ENCODE assay signal across 8 cellular contexts in genomic region chr18:54209471-54210180, GRCh38. TPM values are rescaled to one million over a fixed set of nuclear protein-coding genes. Genes with fewer than 3 reads are reported as not detected.
DNase-seq lines count a peak whose midpoint lies in the region; ATAC-seq and TF ChIP-seq lines count a peak whose summit lies in the region.

No MANE protein-coding gene starts in this region.

- peaks cover 87% of the 10 kb centered on the region for H4K20me1 ChIP-seq in OCI-LY3 (ENCODE audit: insufficient read depth, low read length)

- DNase-seq in NCI-H2171 treated with DMSO at 0.1 percent for 48 hours (lab: John Stamatoyannopoulos, UW) (peak; percentile 41), NCI-H2171 (lab: John Stamatoyannopoulos, UW) (no peak), LoVo (ENCODE audit: low spot score) (no peak), dorsolateral prefrontal cortex (no peak)
- DNase-seq in natural killer cell treated with Interleukin-12 subunit alpha and Interleukin-12 subunit beta and Interleukin-15 and Interleukin-18, amount 100 ng/mL, for 72 hours (ENCODE audit: low spot score) = no peak
- no peak for DNase-seq in stimulated activated CD4-positive, alpha-beta T cell treated with anti-CD3 and anti-CD28 coated beads, Interleukin-4, amount 100 ng/mL, for 4 hours

- H3K9me3 Mint-ChIP-seq in natural killer cell treated with Interleukin-12 subunit alpha and Interleukin-12 subunit beta and Interleukin-15 and Interleukin-18, amount 100 ng/mL, for 72 hours = no peaks in the 10 kb centered on the region

- POLR2A ChIA-PET in HEK293 (lab: Yijun Ruan, JAX) = no interaction called here

- peaks cover 94% of the 10 kb centered on the region for H3K79me2 ChIP-seq in OCI-LY3 (ENCODE audit: low read length)

- peak overlapping the region; percentile 86 to 92 for H3K27ac Mint-ChIP-seq in natural killer cell treated with Interleukin-12 subunit alpha and Interleukin-12 subunit beta and Interleukin-15 and Interleukin-18, amount 100 ng/mL, for 72 hours

- H3K9me3 ChIP-seq in HEK293 (ENCODE audit: control insufficient read depth, insufficient read depth, low read depth, low read length) (no peaks in the 10 kb centered on the region), OCI-LY3 (ENCODE audit: insufficient read depth, low read length) (no peaks in the 10 kb centered on the region)

- peak overlapping the region; percentile 83 for H3K4me2 ChIP-seq in OCI-LY3 (ENCODE audit: low read length)

- peak; percentile 81 to 84 for ATAC-seq in natural killer cell treated with Interleukin-12 subunit alpha and Interleukin-12 subunit beta and Interleukin-15 and Interleukin-18, amount 100 ng/mL, for 72 hours

- TF ChIP-seq CTCF in HEK293 (tag by site-specific recombination; IDR thresholded peaks at IDR 0.05) (no peak), OCI-LY3 (IDR thresholded peaks at IDR 0.05; ENCODE audit: low read depth, low read length) (no peak), dorsolateral prefrontal cortex (IDR thresholded peaks at IDR 0.05 in 54 of 56, conservative IDR thresholded peaks at IDR 0.05 in 2 of 56; ENCODE audit: low read depth in 1 of 56, partially characterized antibody in 56 of 56) (no peak)

- peak overlapping the region; percentile 38 for H3K4me3 Mint-ChIP-seq in natural killer cell treated with Interleukin-12 subunit alpha and Interleukin-12 subunit beta and Interleukin-15 and Interleukin-18, amount 100 ng/mL, for 72 hours

- H3K9ac ChIP-seq in OCI-LY3 (ENCODE audit: low read length) = peak overlapping the region; percentile 53

- intact Hi-C loops in dorsolateral prefrontal cortex (cut with DNase I) = no loop called here

- no peak overlapping the region for H3K4me3 ChIP-seq in HEK293 (ENCODE audit: low read depth, low read length)
- peak overlapping the region; percentile 66 for H3K4me3 ChIP-seq in OCI-LY3 (ENCODE audit: low read length)
- H3K4me3 ChIP-seq in dorsolateral prefrontal cortex = no peak overlapping the region

- no peak overlapping the region for H3K27ac ChIP-seq in HEK293 (ENCODE audit: extremely low read depth, low read depth, low read length)
- peak overlapping the region; percentile 78 for H3K27ac ChIP-seq in OCI-LY3 (ENCODE audit: low read length)
- no peak overlapping the region for H3K27ac ChIP-seq in dorsolateral prefrontal cortex

- CTCF ChIA-PET in HEK293 (lab: Yijun Ruan, JAX) = interaction anchor here (0.9 kb wide), 1 partner anchor 14 kb away, joined by 3 read pairs; no protein-coding TSS in a partner anchor

- H3K4me1 ChIP-seq in HEK293 (ENCODE audit: control insufficient read depth, insufficient read depth, low read length) (peaks cover 25% of the 10 kb centered on the region), OCI-LY3 (ENCODE audit: low read length) (peaks cover 40% of the 10 kb centered on the region)

- H3K4me1 Mint-ChIP-seq in natural killer cell treated with Interleukin-12 subunit alpha and Interleukin-12 subunit beta and Interleukin-15 and Interleukin-18, amount 100 ng/mL, for 72 hours (ENCODE audit: low read depth in 2 of 2) = peaks cover 53 to 54% of the 10 kb centered on the region in 2 donors

- H3K27me3 Mint-ChIP-seq in natural killer cell treated with Interleukin-12 subunit alpha and Interleukin-12 subunit beta and Interleukin-15 and Interleukin-18, amount 100 ng/mL, for 72 hours = no peaks in the 10 kb centered on the region

- H3K27me3 ChIP-seq in OCI-LY3 (ENCODE audit: low read depth, low read length) (no peaks in the 10 kb centered on the region), dorsolateral prefrontal cortex (no peaks in the 10 kb centered on the region)

- no peak overlapping the region for H2AFZ ChIP-seq in OCI-LY3 (ENCODE audit: low read depth, low read length)

- H3K36me3 ChIP-seq in HEK293 (ENCODE audit: control insufficient read depth in 2 of 2, insufficient read depth in 1 of 2, low read length in 2 of 2) (no peaks in the 10 kb centered on the region; a peak in 1 of 3 replicates), OCI-LY3 (replicated peaks; ENCODE audit: low read depth, low read length) (peaks cover 12% of the 10 kb centered on the region)

- H3K36me3 Mint-ChIP-seq in natural killer cell treated with Interleukin-12 subunit alpha and Interleukin-12 subunit beta and Interleukin-15 and Interleukin-18, amount 100 ng/mL, for 72 hours = no peaks in the 10 kb centered on the region

TF ChIP-seq in HEK293, 187 proteins besides CTCF, POLR2A, EP300 and RAD21:
- no peak for TF ChIP-seq HIC1 (tag by site-specific recombination; IDR thresholded peaks at IDR 0.05)
- TF ChIP-seq, protein P1, sequence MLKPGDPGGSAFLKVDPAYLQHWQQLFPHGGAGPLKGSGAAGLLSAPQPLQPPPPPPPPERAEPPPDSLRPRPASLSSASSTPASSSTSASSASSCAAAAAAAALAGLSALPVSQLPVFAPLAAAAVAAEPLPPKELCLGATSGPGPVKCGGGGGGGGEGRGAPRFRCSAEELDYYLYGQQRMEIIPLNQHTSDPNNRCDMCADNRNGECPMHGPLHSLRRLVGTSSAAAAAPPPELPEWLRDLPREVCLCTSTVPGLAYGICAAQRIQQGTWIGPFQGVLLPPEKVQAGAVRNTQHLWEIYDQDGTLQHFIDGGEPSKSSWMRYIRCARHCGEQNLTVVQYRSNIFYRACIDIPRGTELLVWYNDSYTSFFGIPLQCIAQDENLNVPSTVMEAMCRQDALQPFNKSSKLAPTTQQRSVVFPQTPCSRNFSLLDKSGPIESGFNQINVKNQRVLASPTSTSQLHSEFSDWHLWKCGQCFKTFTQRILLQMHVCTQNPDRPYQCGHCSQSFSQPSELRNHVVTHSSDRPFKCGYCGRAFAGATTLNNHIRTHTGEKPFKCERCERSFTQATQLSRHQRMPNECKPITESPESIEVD (tag by site-specific recombination; IDR thresholded peaks at IDR 0.05) = 0 out of 2 replicates have a peak, but pooled peaks have one; percentile 25

RNA-seq across cellular contexts. Expression of gene MBD2, which starts 14.8 kb away (rescaled TPM):
- total RNA-seq in natural killer cell treated with Interleukin-12 subunit alpha and Interleukin-12 subunit beta and Interleukin-15 and Interleukin-18, amount 100 ng/mL, for 72 hours = 100 to 1,000 TPM; 149 to 211 TPM
- 10 to 100 TPM; 22.9 to 55.8 (median 36.4) TPM for total RNA-seq in dorsolateral prefrontal cortex

RNA-seq across cellular contexts. Expression of gene POLI, which starts 59.7 kb away (rescaled TPM):
- total RNA-seq in natural killer cell treated with Interleukin-12 subunit alpha and Interleukin-12 subunit beta and Interleukin-15 and Interleukin-18, amount 100 ng/mL, for 72 hours = 10 to 100 TPM; 11.4 to 18.7 TPM
- total RNA-seq in dorsolateral prefrontal cortex = 10 to 100 TPM; 29.3 to 71.2 (median 44.8) TPM
